Comparison of ENCODE assay signal across 33 cellular contexts in the genomic region with DNA sequence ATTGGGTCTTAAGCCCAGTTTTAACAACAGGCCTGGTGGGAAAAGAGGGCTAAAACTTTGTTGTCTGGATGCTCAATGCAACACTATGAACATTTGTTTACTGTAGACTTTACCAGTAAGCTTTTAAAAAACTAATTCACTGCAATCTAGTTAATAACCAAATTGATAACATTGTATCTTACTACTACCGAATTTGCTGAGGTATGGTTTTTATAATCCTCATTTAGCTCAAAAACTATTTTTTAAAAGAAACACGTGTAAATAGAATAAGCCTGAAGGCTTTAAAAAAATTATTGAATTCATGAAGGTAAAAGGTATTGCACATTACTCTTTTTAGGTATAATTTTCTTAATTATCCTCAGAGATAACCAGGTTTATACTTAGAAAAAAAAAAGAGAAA.
"Had no signal": no experiment of that assay in that cellular context is flagged by ENCODE, and none has a peak within 500 bp of the region (broad histone marks: within the 10 kb centered on the region; RNA-seq: fewer than 3 reads in every experiment).

No MANE protein-coding gene starts in this region.

- H3K4me1 ChIP-seq: adrenal gland, ascending aorta, body of pancreas, breast epithelium had no signal

- H3K36me3 ChIP-seq: adrenal gland, ascending aorta, brain microvascular endothelial cell, breast epithelium, cardiac muscle cell had no signal

- DNase-seq: activated effector memory CD4-positive, alpha-beta T cell treated with anti-CD3 and anti-CD28 coated beads, Interleukin-2, amount 50 U/mL, for 16 hours; activated effector memory CD4-positive, alpha-beta T cell treated with Interleukin-2 at 50 U/mL for 16 hours; activated gamma-delta T cell; activated gamma-delta T cell treated with Interleukin-2 at 50 U/mL for 16 hours; activated naive CD4-positive, alpha-beta T cell; activated naive CD4-positive, alpha-beta T cell treated with anti-CD3 and anti-CD28 coated beads for 36 hours; activated naive CD4-positive, alpha-beta T cell treated with anti-CD3 and anti-CD28 coated beads, Interleukin-2, amount 10 ng/mL, durations not matched to agents 7 days and 5 days; activated naive CD4-positive, alpha-beta T cell treated with anti-CD3 and anti-CD28 coated beads, Interleukin-2, amount 50 U/mL, for 16 hours; activated naive CD4-positive, alpha-beta T cell treated with Interleukin-2 at 50 U/mL for 16 hours; activated naive CD8-positive, alpha-beta T cell treated with anti-CD3 and anti-CD28 coated beads for 36 hours; activated naive CD8-positive, alpha-beta T cell treated with anti-CD3 and anti-CD28 coated beads, Interleukin-2, amount 10 ng/mL, durations not matched to agents 7 days and 5 days; activated naive CD8-positive, alpha-beta T cell treated with anti-CD3 and anti-CD28 coated beads, Interleukin-2, amount 50 U/mL, for 24 hours; activated T-cell treated with anti-CD3 and anti-CD28 coated beads, Interleukin-2, amount 50 U/mL, for 24 hours; activated T-cell treated with anti-CD3 and anti-CD28 coated beads, Interleukin-2, amount 50 U/mL, for 4 hours; activated T-cell treated with anti-CD3 and anti-CD28 coated beads, Interleukin-2, amount 50 U/mL, for 48 hours; activated T-cell treated with anti-CD3 and anti-CD28 coated beads, Interleukin-2, amount 50 U/mL, for 72 hours; adrenal gland; amniotic stem cell; amygdala; aorta; body of pancreas; brain microvascular endothelial cell; caudate nucleus; central memory CD4-positive, alpha-beta T cell; cerebellar nuclear complex had no signal

- FAIRE-seq: astrocyte, bronchial epithelial cell, colon had no signal

- H3K27me3 ChIP-seq: adrenal gland, ascending aorta, body of pancreas, brain microvascular endothelial cell, breast epithelium, cardiac muscle cell had no signal

- H3K4me3 ChIP-seq: adrenal gland, ascending aorta, body of pancreas, breast epithelium, cardiac muscle cell had no signal

- H3K9me3 ChIP-seq: adrenal gland, ascending aorta, body of pancreas had no signal

- H3K27ac ChIP-seq: adrenal gland, ascending aorta, body of pancreas, brain microvascular endothelial cell, breast epithelium, cardiac muscle cell had no signal

- ATAC-seq: activated naive CD4-positive, alpha-beta T cell treated with anti-CD3 and anti-CD28 coated beads, Interleukin-2, amount 50 U/mL, for 72 hours; activated naive CD8-positive, alpha-beta T cell treated with anti-CD3 and anti-CD28 coated beads, Interleukin-2, amount 50 U/mL, for 24 hours; activated T-cell treated with anti-CD3 and anti-CD28 coated beads, Interleukin-2, amount 50 U/mL, for 4 hours; activated T-cell treated with anti-CD3 and anti-CD28 coated beads, Interleukin-2, amount 50 U/mL, for 72 hours; activated T-helper 17 cell treated with anti-CD3 and anti-CD28 coated beads, Interleukin-2, amount 50 U/mL, for 72 hours; body of pancreas had no signal
